In genomic region chr5:60248900-60249299, GRCh38 we compare ENCODE assay signal across 9 cellular contexts.
DNase-seq lines count a peak whose midpoint lies in the region; ATAC-seq lines count a peak whose summit lies in the region.
"Had no signal": no experiment of that assay in that cellular context is flagged by ENCODE, and none has a peak within 500 bp of the region (broad histone marks: within the 10 kb centered on the region; RNA-seq: fewer than 3 reads in every experiment).

No MANE protein-coding gene starts in this region.

- DNase-seq in NOMO-1 (lab: John Stamatoyannopoulos, UW; ENCODE audit: unreplicated experiment in 2 of 2) (peak; percentile 93 to 100), putamen (ENCODE audit: low spot score) (peak; percentile 14), NCI-H2196 treated with DMSO at 0.1 percent for 48 hours (lab: John Stamatoyannopoulos, UW; ENCODE audit: unreplicated experiment) (no peak), HuH-7.5 (ENCODE audit: low spot score) (no peak), NCI-H146 treated with DMSO at 0.1 percent for 48 hours (lab: John Stamatoyannopoulos, UW; ENCODE audit: unreplicated experiment) (no peak)
- no peak for DNase-seq in activated CD8-positive, alpha-beta memory T cell treated with anti-CD3 and anti-CD28 coated beads, Interleukin-2, amount 50 U/mL, for 4 hours

- ATAC-seq in GM19324 (IDR thresholded peaks at IDR 0.05; ENCODE audit: low FRiP score, unreplicated experiment) (peak; percentile 91), HG02973 (IDR thresholded peaks at IDR 0.05; ENCODE audit: unreplicated experiment) (peak; percentile 90)
- ATAC-seq: body of pancreas had no signal

Comparison
In these comparisons a context has a peak if more than half of its experiments do, and no peak if none do; other contexts are left out.
1. DNase-seq: peak in NOMO-1 (2 of 2) and putamen (single experiment); none in NCI-H2196 treated with DMSO at 0.1 percent for 48 hours (single experiment), HuH-7.5 (single experiment), activated CD8-positive, alpha-beta memory T cell treated with anti-CD3 and anti-CD28 coated beads, Interleukin-2, amount 50 U/mL, for 4 hours (single experiment) and NCI-H146 treated with DMSO at 0.1 percent for 48 hours (single experiment).